ENCODE assay signal across 13 cellular contexts in genomic region chr10:122475581-122475980, GRCh38. TPM values are rescaled to one million over a fixed set of nuclear protein-coding genes. Genes with fewer than 3 reads are reported as not detected.
DNase-seq lines count a peak whose midpoint lies in the region; ATAC-seq, FAIRE-seq and TF ChIP-seq lines count a peak whose summit lies in the region.
"Had no signal": no experiment of that assay in that cellular context is flagged by ENCODE, and none has a peak within 500 bp of the region (broad histone marks: within the 10 kb centered on the region; RNA-seq: fewer than 3 reads in every experiment).

No MANE protein-coding gene starts in this region.

- H3K9me3 ChIP-seq in SK-N-SH (no peaks in the 10 kb centered on the region), neuron (ENCODE audit: low read length) (no peaks in the 10 kb centered on the region)

- H3K27me3 Mint-ChIP-seq in glutamatergic neuron (ENCODE audit: unreplicated experiment) = peaks cover 2% of the 10 kb centered on the region

- FAIRE-seq in GM19239 (lab: Jason Lieb, UNC) = no peak
- FAIRE-seq: K562, kidney had no signal

- peaks cover 26% of the 10 kb centered on the region for H3K4me1 Mint-ChIP-seq in glutamatergic neuron (ENCODE audit: low read depth, unreplicated experiment)

- H2AFZ ChIP-seq in SK-N-SH (ENCODE audit: low read depth) (no peak overlapping the region), neuron (ENCODE audit: low read depth, low read length) (peak overlapping the region; percentile 42)

- H3K9me2 ChIP-seq in SK-N-SH = no peaks in the 10 kb centered on the region

- H3K9ac ChIP-seq in SK-N-SH = no peak overlapping the region

- H3K27ac Mint-ChIP-seq in glutamatergic neuron (ENCODE audit: unreplicated experiment) = peak overlapping the region; percentile 75

- H3K36me3 Mint-ChIP-seq in glutamatergic neuron (ENCODE audit: unreplicated experiment) = no peaks in the 10 kb centered on the region

- no peak for ATAC-seq in HG02970 (IDR thresholded peaks at IDR 0.05; ENCODE audit: low FRiP score, unreplicated experiment)
- ATAC-seq: K562 had no signal

- H3K36me3 ChIP-seq in SK-N-SH (replicated peaks in 1 of 2; ENCODE audit: control insufficient read depth in 1 of 2, insufficient read depth in 2 of 2, low read length in 1 of 2) (no peaks in the 10 kb centered on the region), neuron (ENCODE audit: insufficient read depth, low read length) (no peaks in the 10 kb centered on the region)

- TF ChIP-seq EP300 in SK-N-SH (IDR thresholded peaks at IDR 0.05; ENCODE audit: borderline replicate concordance in 1 of 2, low read depth in 1 of 2, low read length in 1 of 2) = 0 out of 4 replicates have a peak, but pooled peaks of 1 of the 2 experiments have one; percentile 28

- H3K4me3 ChIP-seq in SK-N-SH (ENCODE audit: low read depth in 2 of 2, low read length in 1 of 2) (no peak overlapping the region), neuron (ENCODE audit: low read length) (peak overlapping the region; percentile 29)
- H3K4me3 ChIP-seq: K562 had no signal

- H3K4me2 ChIP-seq in SK-N-SH = peak overlapping the region; percentile 59; the same call in 1 of the 2 replicates

- H3F3A ChIP-seq in SK-N-SH (replicated peaks; ENCODE audit: insufficient read depth) = peaks cover 8% of the 10 kb centered on the region

- H3K4me3 Mint-ChIP-seq in glutamatergic neuron (ENCODE audit: unreplicated experiment) = peak overlapping the region; percentile 24

- CTCF ChIA-PET in SK-N-SH (lab: Yijun Ruan, JAX) = interaction anchor here (1.6 kb wide), 1 partner anchor 90 kb away, joined by 4 read pairs; no protein-coding TSS in a partner anchor

- H3K9me3 Mint-ChIP-seq in glutamatergic neuron (ENCODE audit: unreplicated experiment) = peaks cover 2% of the 10 kb centered on the region

- no peak for TF ChIP-seq RAD21 in SK-N-SH (IDR thresholded peaks at IDR 0.05; ENCODE audit: low read length)

- DNase-seq in AG08396 (ENCODE audit: low spot score) (peak; percentile 69), SK-N-SH (peak; percentile 50), glutamatergic neuron (peak; percentile 56), GM19239 (ENCODE audit: insufficient read length, low spot score) (no peak), GM20000 (ENCODE audit: low spot score) (no peak)
- no peak for DNase-seq in activated CD4-positive, CD25-positive, alpha-beta regulatory T cell (lab: John Stamatoyannopoulos, UW)
- DNase-seq: AML-193, GOT3 had no signal

- no peak for TF ChIP-seq CTCF in SK-N-SH (IDR thresholded peaks at IDR 0.05)
- TF ChIP-seq CTCF in glutamatergic neuron (IDR thresholded peaks at IDR 0.05; ENCODE audit: partially characterized antibody, unreplicated experiment) = no peak
- TF ChIP-seq CTCF in GM20000 (IDR thresholded peaks at IDR 0.05; ENCODE audit: extremely low read depth, missing control alignments) = no peak

- H3K27me3 ChIP-seq in SK-N-SH (ENCODE audit: insufficient read depth) (no peaks in the 10 kb centered on the region), neuron (ENCODE audit: insufficient read depth, low read length) (no peaks in the 10 kb centered on the region)

- H3K4me1 ChIP-seq in SK-N-SH (ENCODE audit: control insufficient read depth in 1 of 2, insufficient read depth in 2 of 2, low read depth in 1 of 2, low read length in 1 of 2) = peaks cover 24 to 36% of the 10 kb centered on the region in 2 experiments
- H3K4me1 ChIP-seq in neuron (ENCODE audit: insufficient read depth, low read length) = peaks cover 49% of the 10 kb centered on the region

- POLR2A ChIA-PET in SK-N-SH (lab: Yijun Ruan, JAX) = no interaction called here

- peaks cover 8% of the 10 kb centered on the region; the same call in 1 of the 2 replicates for H4K20me1 ChIP-seq in SK-N-SH (ENCODE audit: insufficient read depth)

- 54% methylated on average over 6 of the region's 11 CpGs for WGBS in SK-N-SH (ENCODE audit: low lambda C conversion rate)

- H3K27ac ChIP-seq in SK-N-SH (ENCODE audit: low read depth in 2 of 2, low read length in 1 of 2) = peak overlapping the region in 1 of 2 experiments; percentile 49; a peak in 3 of 4 replicates

- peaks cover 91% of the 10 kb centered on the region for H3K79me2 ChIP-seq in SK-N-SH (ENCODE audit: insufficient read depth)

TF ChIP-seq in SK-N-SH, 30 proteins besides CTCF, POLR2A, EP300 and RAD21:
- no peak for TF ChIP-seq POLR2AphosphoS5 (IDR thresholded peaks at IDR 0.05; ENCODE audit: low read depth, low read length)
- 0 out of 2 replicates have a peak, but pooled peaks have one; percentile 25 for TF ChIP-seq TEAD4 (IDR thresholded peaks at IDR 0.05; ENCODE audit: borderline replicate concordance, insufficient read depth)
- peak; percentile 42 for TF ChIP-seq TCF12 (IDR thresholded peaks at IDR 0.05)
- TF ChIP-seq RFX5 (IDR thresholded peaks at IDR 0.05; ENCODE audit: low read length) = no peak
- peak; percentile 26; the same call in 1 of the 2 replicates for TF ChIP-seq FOSL2 (IDR thresholded peaks at IDR 0.05; ENCODE audit: borderline replicate concordance, low read depth)
- TF ChIP-seq, protein P1, sequence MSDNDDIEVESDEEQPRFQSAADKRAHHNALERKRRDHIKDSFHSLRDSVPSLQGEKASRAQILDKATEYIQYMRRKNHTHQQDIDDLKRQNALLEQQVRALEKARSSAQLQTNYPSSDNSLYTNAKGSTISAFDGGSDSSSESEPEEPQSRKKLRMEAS (IDR thresholded peaks at IDR 0.05; ENCODE audit: low read depth) = 0 out of 2 replicates have a peak, but pooled peaks have one; percentile 15
TF ChIP-seq in SK-N-SH: peak in this region for 4.

RNA-seq across cellular contexts. Expression of gene HTRA1, which starts 14.2 kb away (rescaled TPM):
- polyA plus RNA-seq in SK-N-SH (2012; rRNA removed) = 291 and 339 TPM in 2 replicates
- 289 and 306 TPM in 2 replicates for polyA plus RNA-seq in SK-N-SH (2012; cell fraction: cytosol; rRNA removed)
- polyA plus RNA-seq in SK-N-SH (2012; cell fraction: nucleus; rRNA removed) = 141 and 235 TPM in 2 replicates
- 1.4 TPM for total RNA-seq in glutamatergic neuron (ENCODE audit: unreplicated experiment)

RNA-seq across cellular contexts. Expression of gene ARMS2, which starts 21.1 kb away (rescaled TPM):
- polyA plus RNA-seq in SK-N-SH (2012; rRNA removed) = not detected in 2 replicates
- polyA plus RNA-seq in SK-N-SH (2012; cell fraction: cytosol; rRNA removed) = 0.04 TPM in 1 of 2 replicates, not detected in the other
- polyA plus RNA-seq in SK-N-SH (2012; cell fraction: nucleus; rRNA removed) = not detected in 2 replicates
- total RNA-seq in glutamatergic neuron (ENCODE audit: unreplicated experiment) = not detected
- total RNA-seq: K562, kidney, omental fat pad had no signal
- polyA plus RNA-seq: K562 had no signal

Comparison
In these comparisons a context has a peak if more than half of its experiments do, and no peak if none do; other contexts are left out.
1. DNase-seq: peak in AG08396 (single experiment), SK-N-SH (single experiment) and glutamatergic neuron (single experiment); none in GM19239 (single experiment), GM20000 (single experiment) and activated CD4-positive, CD25-positive, alpha-beta regulatory T cell (0 of 4).